ENCODE assay signal across 14 cellular contexts in the genomic region with DNA sequence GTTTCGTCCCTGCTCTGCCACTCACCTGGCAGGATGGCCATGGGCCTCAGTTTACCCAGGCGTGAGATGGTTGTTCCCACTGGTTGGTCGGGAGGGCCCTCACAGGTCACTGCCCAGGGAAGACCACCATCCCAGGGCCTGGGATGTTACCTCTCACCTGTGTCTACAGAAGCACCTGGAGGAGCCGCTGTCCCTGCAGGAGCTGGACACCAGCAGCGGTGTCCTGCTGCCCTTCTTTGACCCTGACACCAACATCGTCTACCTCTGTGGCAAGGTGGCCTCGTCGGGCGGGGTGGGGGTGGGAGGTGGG. TPM values are rescaled to one million over a fixed set of nuclear protein-coding genes. Genes with fewer than 3 reads are reported as not detected.
A peak's percentile ranks its signal among the peaks of the same experiment; 100 is the strongest.
DNase-seq lines count a peak whose midpoint lies in the region; ATAC-seq and TF ChIP-seq lines count a peak whose summit lies in the region.
"Had no signal": no experiment of that assay in that cellular context is flagged by ENCODE, and none has a peak within 500 bp of the region (broad histone marks: within the 10 kb centered on the region; RNA-seq: fewer than 3 reads in every experiment).

No MANE protein-coding gene starts in this region.

- peak; percentile 5; the same call in 1 of the 3 replicates for TF ChIP-seq CTCF in H9 (conservative IDR thresholded peaks at IDR 0.05)
- no peak for TF ChIP-seq CTCF in GM10248 (IDR thresholded peaks at IDR 0.05; ENCODE audit: control extremely low read depth, extremely low read depth, low read depth, missing control alignments)

- WGBS in H9 (ENCODE audit: extremely low coverage, insufficient read length, low lambda C conversion rate) = no CpG with 5 or more reads among the region's 9 CpGs

- H3K23ac ChIP-seq in H9 (ENCODE audit: insufficient read length, low read depth, low read length) = no peak overlapping the region

- POLR2A ChIA-PET in activated CD4-positive, alpha-beta memory T cell treated with anti-CD3 and anti-CD28 coated beads for 36 hours (lab: Charles Lee) = interaction anchor here (0.9 kb wide), 1 partner anchor 95 kb away, joined by 5 read pairs; a partner anchor contains a TSS
- POLR2A ChIA-PET in GM10248 (lab: Yijun Ruan, JAX) = no interaction called here

- CTCF ChIA-PET in activated CD4-positive, alpha-beta memory T cell treated with anti-CD3 and anti-CD28 coated beads for 36 hours (lab: Charles Lee) = interaction anchor here (0.9 to 1.3 kb wide), 3 partner anchors 75 to 122 kb away, joined by 3 to 4 read pairs (median 3); a partner anchor contains a TSS
- CTCF ChIA-PET in GM10248 (lab: Yijun Ruan, JAX) = interaction anchor here (0.8 to 3.6 kb wide), 2 partner anchors 95 to 212 kb away, joined by 3 to 17 read pairs; a partner anchor contains a TSS

- no peaks in the 10 kb centered on the region for H3K9me3 ChIP-seq in CD4-positive, CD25-positive, alpha-beta regulatory T cell (ENCODE audit: control insufficient read depth in 2 of 2, low read length in 2 of 2)
- no peaks in the 10 kb centered on the region for H3K9me3 ChIP-seq in H9 (ENCODE audit: control insufficient read depth, low read depth, low read length)
- H3K9me3 ChIP-seq: prostate gland, SJSA1 had no signal

- H3K27me3 ChIP-seq in CD4-positive, CD25-positive, alpha-beta regulatory T cell (ENCODE audit: control insufficient read depth, insufficient read depth, low read length) = no peaks in the 10 kb centered on the region
- H3K27me3 ChIP-seq in H9 (ENCODE audit: insufficient read depth, low read length) = no peaks in the 10 kb centered on the region
- H3K27me3 ChIP-seq: SJSA1 had no signal

- no peak overlapping the region for H2AK5ac ChIP-seq in H9 (ENCODE audit: insufficient read length, low read length)

- no peak overlapping the region for H3T11ph ChIP-seq in H9 (ENCODE audit: low read length)

- H3K4ac ChIP-seq in H9 (ENCODE audit: low read depth, low read length) = no peak overlapping the region

- H3K18ac ChIP-seq in H9 (ENCODE audit: insufficient read length, low read depth, low read length) = no peak overlapping the region

- H3K9ac ChIP-seq in H9 (ENCODE audit: extremely low read depth, insufficient read length, low read length) = no peak overlapping the region

- no peak overlapping the region for H4K8ac ChIP-seq in H9 (replicated peaks; ENCODE audit: insufficient read length, low read depth, low read length)

- peak overlapping the region; percentile 99 to 100 (median 99) for H3K4me3 Mint-ChIP-seq in CD4-positive, CD25-positive, alpha-beta regulatory T cell
- H3K4me3 Mint-ChIP-seq in H9 (no peak overlapping the region), naive B cell (peak overlapping the region; percentile 80 to 100 (median 98))
- H3K4me3 Mint-ChIP-seq in activated CD4-positive, alpha-beta memory T cell treated with anti-CD3 and anti-CD28 coated beads for 36 hours = peak overlapping the region; percentile 100

- H2BK12ac ChIP-seq in H9 (ENCODE audit: insufficient read length, low read depth, low read length) = no peak overlapping the region

- H3K27me3 Mint-ChIP-seq in CD4-positive, CD25-positive, alpha-beta regulatory T cell = peaks cover 7% of the 10 kb centered on the region
- H3K27me3 Mint-ChIP-seq in H9 (ENCODE audit: low read depth) (peaks cover 15% of the 10 kb centered on the region), naive B cell (no peaks in the 10 kb centered on the region)
- no peaks in the 10 kb centered on the region for H3K27me3 Mint-ChIP-seq in activated CD4-positive, alpha-beta memory T cell treated with anti-CD3 and anti-CD28 coated beads for 36 hours

- H3K23me2 ChIP-seq in H9 (ENCODE audit: insufficient read length, low read depth, low read length, poor library complexity, severe bottlenecking) = peaks cover 4% of the 10 kb centered on the region

- H2AFZ ChIP-seq in H9 (ENCODE audit: low read length) = no peak overlapping the region

- peaks cover 24% of the 10 kb centered on the region for H3K36me3 Mint-ChIP-seq in CD4-positive, CD25-positive, alpha-beta regulatory T cell
- no peaks in the 10 kb centered on the region; a peak in 1 of 7 replicates for H3K36me3 Mint-ChIP-seq in H9 (ENCODE audit: insufficient read depth in 1 of 3, low read depth in 3 of 3)
- peaks cover 40% of the 10 kb centered on the region for H3K36me3 Mint-ChIP-seq in activated CD4-positive, alpha-beta memory T cell treated with anti-CD3 and anti-CD28 coated beads for 36 hours
- peaks cover 0 to 18% of the 10 kb centered on the region in 2 donors for H3K36me3 Mint-ChIP-seq in naive B cell

- H2BK20ac ChIP-seq in H9 (ENCODE audit: low read depth, low read length, poor library complexity, severe bottlenecking) = no peak overlapping the region

- H2BK120ac ChIP-seq in H9 (ENCODE audit: low read depth, low read length, poor library complexity, severe bottlenecking) = no peak overlapping the region

- no peak overlapping the region for H3K14ac ChIP-seq in H9 (ENCODE audit: insufficient read depth, low read length)

- no peaks in the 10 kb centered on the region for H3K79me1 ChIP-seq in H9 (ENCODE audit: insufficient read depth, low read depth, low read length, poor library complexity, severe bottlenecking)

- H4K5ac ChIP-seq in H9 (ENCODE audit: insufficient read length, low read depth, low read length) = no peak overlapping the region

- H4K20me1 ChIP-seq in H9 (ENCODE audit: control insufficient read depth, insufficient read depth, insufficient read length) = peaks cover 4% of the 10 kb centered on the region

- no peaks in the 10 kb centered on the region for H3K9me3 Mint-ChIP-seq in CD4-positive, CD25-positive, alpha-beta regulatory T cell
- H3K9me3 Mint-ChIP-seq in H9 (no peaks in the 10 kb centered on the region), naive B cell (no peaks in the 10 kb centered on the region)
- no peaks in the 10 kb centered on the region for H3K9me3 Mint-ChIP-seq in activated CD4-positive, alpha-beta memory T cell treated with anti-CD3 and anti-CD28 coated beads for 36 hours

- peak overlapping the region; percentile 90 for H3K27ac ChIP-seq in CD4-positive, CD25-positive, alpha-beta regulatory T cell (ENCODE audit: insufficient read depth, low read length, poor library complexity, severe bottlenecking)
- no peak overlapping the region for H3K27ac ChIP-seq in H9 (ENCODE audit: insufficient read length, low read depth, low read length)
- H3K27ac ChIP-seq: prostate gland, SJSA1 had no signal

- H3K4me1 Mint-ChIP-seq in CD4-positive, CD25-positive, alpha-beta regulatory T cell = peaks cover 1 to 26% (median 11%) of the 10 kb centered on the region in 4 donors
- H3K4me1 Mint-ChIP-seq in H9 = peaks cover 4 to 15% of the 10 kb centered on the region in 2 experiments
- H3K4me1 Mint-ChIP-seq in activated CD4-positive, alpha-beta memory T cell treated with anti-CD3 and anti-CD28 coated beads for 36 hours (ENCODE audit: low read depth) = peaks cover 17% of the 10 kb centered on the region
- H3K4me1 Mint-ChIP-seq in naive B cell = peaks cover 24 to 37% (median 25%) of the 10 kb centered on the region in 3 donors

- no peak overlapping the region for H2BK5ac ChIP-seq in H9 (ENCODE audit: insufficient read length, low read length)

- intact Hi-C loops in activated CD4-positive, alpha-beta memory T cell treated with anti-CD3 and anti-CD28 coated beads for 36 hours (cut with micrococcal nuclease) = no loop called here
- intact Hi-C loops in left colon (cut with DNase I, micrococcal nuclease) = no loop called here

- H3K27ac Mint-ChIP-seq in CD4-positive, CD25-positive, alpha-beta regulatory T cell = peak overlapping the region; percentile 95 to 99 (median 97)
- no peak overlapping the region for H3K27ac Mint-ChIP-seq in H9
- H3K27ac Mint-ChIP-seq in activated CD4-positive, alpha-beta memory T cell treated with anti-CD3 and anti-CD28 coated beads for 36 hours = peak overlapping the region; percentile 100
- peak overlapping the region in 5 of 6 donors; percentile 31 to 95 (median 88) for H3K27ac Mint-ChIP-seq in naive B cell

- peak overlapping the region; percentile 62 for H3K4me3 ChIP-seq in CD4-positive, CD25-positive, alpha-beta regulatory T cell (ENCODE audit: low read depth, low read length)
- H3K4me3 ChIP-seq: prostate gland, SJSA1 had no signal

- no peak overlapping the region for H3K56ac ChIP-seq in H9 (ENCODE audit: insufficient read length, low read depth, low read length)

- peaks cover 22% of the 10 kb centered on the region for H3K36me3 ChIP-seq in CD4-positive, CD25-positive, alpha-beta regulatory T cell (ENCODE audit: control insufficient read depth, insufficient read depth, low read length)
- H3K36me3 ChIP-seq: prostate gland, SJSA1 had no signal

- H4K91ac ChIP-seq in H9 (ENCODE audit: insufficient read length, low read depth, low read length) = no peak overlapping the region

- no peaks in the 10 kb centered on the region for H3K79me2 ChIP-seq in H9 (ENCODE audit: insufficient read depth, low read length)

- ATAC-seq in CD4-positive, CD25-positive, alpha-beta regulatory T cell (ENCODE audit: low read depth in 2 of 2) = no peak
- ATAC-seq in naive B cell (ENCODE audit: low read depth in 2 of 2) (no peak), left colon (no peak), GM21515 (IDR thresholded peaks at IDR 0.05; ENCODE audit: unreplicated experiment) (no peak)

- no peak overlapping the region for H3K4me2 ChIP-seq in H9 (ENCODE audit: insufficient read depth, insufficient read length, low read length)

- DNase-seq in CD4-positive, CD25-positive, alpha-beta regulatory T cell = no peak
- DNase-seq in H9 = no peak
- no peak for DNase-seq in activated CD4-positive, alpha-beta memory T cell treated with anti-CD3 and anti-CD28 coated beads for 36 hours
- no peak for DNase-seq in naive B cell
- DNase-seq in activated effector memory CD4-positive, alpha-beta T cell treated with anti-CD3 and anti-CD28 coated beads, Interleukin-2, amount 50 U/mL, for 16 hours = no peak
- no peak for DNase-seq in left colon
- no peak for DNase-seq in GM10248 (ENCODE audit: extremely low spot score)
- DNase-seq: COR-L47, cortex of kidney, NCI-H1092 treated with DMSO at 0.1 percent for 48 hours, NCI-H510A had no signal

- peaks cover 44% of the 10 kb centered on the region for H3K4me1 ChIP-seq in CD4-positive, CD25-positive, alpha-beta regulatory T cell (ENCODE audit: control insufficient read depth, insufficient read depth, low read length, poor library complexity, severe bottlenecking)
- no peaks in the 10 kb centered on the region for H3K4me1 ChIP-seq in H9 (ENCODE audit: insufficient read depth, low read length)
- H3K4me1 ChIP-seq: prostate gland had no signal

- no peak overlapping the region for H2BK15ac ChIP-seq in H9 (ENCODE audit: low read depth, low read length)

RNA-seq across cellular contexts. Expression of a gene that starts 4.1 kb away (rescaled TPM):
- total RNA-seq in CD4-positive, CD25-positive, alpha-beta regulatory T cell = 850 TPM
- polyA plus RNA-seq in CD4-positive, CD25-positive, alpha-beta regulatory T cell = 1,000 to 10,000 TPM; 1,269 to 1,770 (median 1,540) TPM
- total RNA-seq in H9 (2021) (3.4 and 4.8 TPM in 2 replicates), left colon (10 to 100 TPM in 1 of 2 donors, 1 to 10 TPM in 1; 7.6 to 24.5 TPM)
- 1,000 to 10,000 TPM; 1,027 to 1,051 TPM for total RNA-seq in activated CD4-positive, alpha-beta memory T cell treated with anti-CD3 and anti-CD28 coated beads for 36 hours
- polyA plus RNA-seq in naive B cell (ENCODE audit: low read depth in 6 of 6) = 1,000 to 10,000 TPM in 5 of 6 donors, 100 to 1,000 TPM in 1; 945 to 1,368 (median 1,199) TPM

RNA-seq across cellular contexts. Expression of a gene that starts 6.0 kb away (rescaled TPM):
- 58.2 TPM for total RNA-seq in CD4-positive, CD25-positive, alpha-beta regulatory T cell
- 100 to 1,000 TPM; 163 to 225 (median 191) TPM for polyA plus RNA-seq in CD4-positive, CD25-positive, alpha-beta regulatory T cell
- total RNA-seq in H9 (2021) (202 and 218 TPM in 2 replicates), left colon (100 to 1,000 TPM; 156 to 192 TPM)
- total RNA-seq in activated CD4-positive, alpha-beta memory T cell treated with anti-CD3 and anti-CD28 coated beads for 36 hours = 100 to 1,000 TPM; 156 to 159 TPM
- 100 to 1,000 TPM; 121 to 238 (median 189) TPM for polyA plus RNA-seq in naive B cell (ENCODE audit: low read depth in 6 of 6)

RNA-seq across cellular contexts. Expression of a gene that starts 6.2 kb away (rescaled TPM):
- 50.3 TPM for total RNA-seq in CD4-positive, CD25-positive, alpha-beta regulatory T cell
- 100 to 1,000 TPM in 3 of 4 donors, 10 to 100 TPM in 1; 56.8 to 136 (median 102) TPM for polyA plus RNA-seq in CD4-positive, CD25-positive, alpha-beta regulatory T cell
- total RNA-seq in H9 (2021) (30.3 TPM in 2 replicates), left colon (10 to 100 TPM; 84.5 to 86.9 TPM)
- total RNA-seq in activated CD4-positive, alpha-beta memory T cell treated with anti-CD3 and anti-CD28 coated beads for 36 hours = 10 to 100 TPM; 98.8 to 99.9 TPM
- polyA plus RNA-seq in naive B cell (ENCODE audit: low read depth in 6 of 6) = 10 to 100 TPM; 52.4 to 71.2 (median 65.2) TPM

RNA-seq across cellular contexts. Expression of a gene that starts 11.5 kb away (rescaled TPM):
- total RNA-seq in CD4-positive, CD25-positive, alpha-beta regulatory T cell = 19.3 TPM
- polyA plus RNA-seq in CD4-positive, CD25-positive, alpha-beta regulatory T cell = 1 to 10 TPM in 1 of 4 donors, under 1 TPM in 2, not detected in 1; 0.71 to 1.5 (median 0.91) TPM
- total RNA-seq in H9 (2021) = 21.5 and 21.8 TPM in 2 replicates
- 10 to 100 TPM; 14.2 to 15.2 TPM for total RNA-seq in activated CD4-positive, alpha-beta memory T cell treated with anti-CD3 and anti-CD28 coated beads for 36 hours
- 1 to 10 TPM in 3 of 6 donors, under 1 TPM in 1, not detected in 2; 0.69 to 6.5 (median 2.5) TPM for polyA plus RNA-seq in naive B cell (ENCODE audit: low read depth in 6 of 6)
- total RNA-seq in left colon = 10 to 100 TPM; 72.3 to 92.6 TPM

Comparison
In these comparisons a context has a peak if more than half of its experiments do, and no peak if none do; other contexts are left out.
1. H3K27ac Mint-ChIP-seq: peak in CD4-positive, CD25-positive, alpha-beta regulatory T cell (3 of 3), activated CD4-positive, alpha-beta memory T cell treated with anti-CD3 and anti-CD28 coated beads for 36 hours (single experiment) and naive B cell (5 of 6); none in H9 (0 of 3).
2. H3K4me3 Mint-ChIP-seq: peak in CD4-positive, CD25-positive, alpha-beta regulatory T cell (4 of 4), activated CD4-positive, alpha-beta memory T cell treated with anti-CD3 and anti-CD28 coated beads for 36 hours (single experiment) and naive B cell (8 of 8); none in H9 (0 of 2).
3. RNA of a gene that starts 4.1 kb away (total RNA-seq): 1,027 to 1,051 TPM in activated CD4-positive, alpha-beta memory T cell treated with anti-CD3 and anti-CD28 coated beads for 36 hours and 850 TPM in CD4-positive, CD25-positive, alpha-beta regulatory T cell (single experiment); 7.6 to 24.5 TPM in left colon and 3.4 to 4.8 TPM in H9; every median in the first group is over 10 times any median in the second.